Comparison of ENCODE assay signal across 8 cellular contexts in the genomic region with DNA sequence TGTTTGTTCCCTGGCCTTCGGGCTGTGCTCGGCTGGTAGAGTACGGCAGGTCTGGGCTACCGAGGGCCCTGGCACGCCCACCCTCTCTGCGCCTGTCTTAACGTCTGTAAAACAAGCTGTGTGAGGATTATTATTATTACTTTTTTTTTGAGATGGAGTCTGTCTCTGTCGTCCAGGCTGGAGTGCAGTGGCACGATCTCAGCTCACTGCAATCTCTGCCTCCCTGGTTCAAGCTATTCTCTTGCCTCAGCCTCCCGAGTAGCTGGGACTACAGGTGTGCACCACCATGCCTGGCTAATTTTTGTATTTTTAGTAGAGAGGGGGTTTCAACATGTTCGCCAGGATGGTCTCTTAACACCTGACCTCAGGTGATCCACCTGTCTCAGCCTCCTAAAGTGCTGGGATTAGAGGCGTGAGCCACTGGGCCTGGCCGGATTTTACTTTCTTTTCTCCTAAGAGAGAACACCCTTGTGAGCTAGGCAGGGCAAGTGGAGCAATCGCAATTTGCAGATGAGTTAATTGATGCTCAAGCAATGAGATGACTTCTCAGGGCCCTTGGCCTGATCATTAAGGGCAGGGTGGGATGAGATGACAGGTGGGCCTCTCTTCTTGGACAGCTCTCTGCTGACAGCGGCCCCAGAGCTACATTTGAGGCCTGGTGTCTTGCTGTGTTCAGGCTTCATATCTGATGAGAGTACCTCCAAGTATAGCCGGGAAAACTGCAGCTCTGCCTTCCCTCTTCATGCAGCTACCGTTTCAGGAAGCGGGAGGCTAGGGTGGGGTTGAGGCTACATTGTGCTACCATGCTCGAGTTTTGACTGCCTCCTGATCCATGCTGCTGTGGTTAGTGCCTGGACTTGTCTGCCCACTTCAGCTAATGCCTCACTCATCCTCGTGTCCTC. TPM values are rescaled to one million over a fixed set of nuclear protein-coding genes. Genes with fewer than 3 reads are reported as not detected.
A peak's percentile ranks its signal among the peaks of the same experiment; 100 is the strongest.
DNase-seq lines count a peak whose midpoint lies in the region; ATAC-seq and TF ChIP-seq lines count a peak whose summit lies in the region.

No MANE protein-coding gene starts in this region.

- TF ChIP-seq CTCF in foreskin fibroblast (IDR thresholded peaks at IDR 0.05; ENCODE audit: low read depth, low read length) (no peak), progenitor cell of endocrine pancreas (IDR thresholded peaks at IDR 0.05; ENCODE audit: unreplicated experiment) (no peak)

- DNase-seq in foreskin fibroblast (no peak), progenitor cell of endocrine pancreas (ENCODE audit: low spot score, unreplicated experiment) (no peak), NCI-H69 (lab: John Stamatoyannopoulos, UW) (no peak), cerebellar nuclear complex (lab: John Stamatoyannopoulos, UW) (no peak), NCI-H2196 treated with DMSO at 0.1 percent for 48 hours (lab: John Stamatoyannopoulos, UW; ENCODE audit: unreplicated experiment) (no peak)

- peak overlapping the region; percentile 76 to 91 for H3K4me3 ChIP-seq in foreskin fibroblast (ENCODE audit: low read depth in 1 of 2, low read length in 2 of 2)

- peak overlapping the region; percentile 93 for H3K27ac Mint-ChIP-seq in progenitor cell of endocrine pancreas

- no peaks in the 10 kb centered on the region for H3K27me3 Mint-ChIP-seq in progenitor cell of endocrine pancreas

- H3K4me3 Mint-ChIP-seq in progenitor cell of endocrine pancreas (ENCODE audit: low read depth), result peak overlapping the region; percentile 84

- H3K4me1 Mint-ChIP-seq in progenitor cell of endocrine pancreas (ENCODE audit: low read depth), result peaks cover 2% of the 10 kb centered on the region

- H3K36me3 Mint-ChIP-seq in progenitor cell of endocrine pancreas (ENCODE audit: insufficient read depth), result peaks cover 4% of the 10 kb centered on the region

- no peaks in the 10 kb centered on the region for H3K9me3 Mint-ChIP-seq in progenitor cell of endocrine pancreas (ENCODE audit: low read depth)

- peak; percentile 40 for ATAC-seq in GM18511 (IDR thresholded peaks at IDR 0.05; ENCODE audit: unreplicated experiment)
- peak; percentile 16 for ATAC-seq in HG02571 (IDR thresholded peaks at IDR 0.05; ENCODE audit: unreplicated experiment)
- ATAC-seq in SK-N-SH treated with all-trans-retinoic acid at 6 μM for 48 hours, result peak; percentile 48

TF ChIP-seq in SK-N-SH treated with all-trans-retinoic acid at 6 μM for 48 hours, 23 proteins besides CTCF, POLR2A, EP300 and RAD21:
- TF ChIP-seq ZFP3 (CRISPR knock-in tag; IDR thresholded peaks at IDR 0.05) (no peak), ZC3H10 (CRISPR knock-in tag; IDR thresholded peaks at IDR 0.05) (no peak), CSDC2 (CRISPR knock-in tag; IDR thresholded peaks at IDR 0.05) (no peak), SNAI2 (CRISPR knock-in tag; IDR thresholded peaks at IDR 0.05) (no peak), ZNF565 (CRISPR knock-in tag; conservative IDR thresholded peaks at IDR 0.05; ENCODE audit: low read depth) (no peak), ESRRG (CRISPR knock-in tag; IDR thresholded peaks at IDR 0.05) (no peak), ZNF70 (CRISPR knock-in tag; IDR thresholded peaks at IDR 0.05) (no peak), TOX (CRISPR knock-in tag; IDR thresholded peaks at IDR 0.05; ENCODE audit: borderline replicate concordance) (no peak), OSR1 (CRISPR knock-in tag; IDR thresholded peaks at IDR 0.05) (no peak), ZNF8 (CRISPR knock-in tag; IDR thresholded peaks at IDR 0.05) (no peak), PPARA (CRISPR knock-in tag; IDR thresholded peaks at IDR 0.05; ENCODE audit: borderline replicate concordance) (no peak)
- TF ChIP-seq, protein P1, sequence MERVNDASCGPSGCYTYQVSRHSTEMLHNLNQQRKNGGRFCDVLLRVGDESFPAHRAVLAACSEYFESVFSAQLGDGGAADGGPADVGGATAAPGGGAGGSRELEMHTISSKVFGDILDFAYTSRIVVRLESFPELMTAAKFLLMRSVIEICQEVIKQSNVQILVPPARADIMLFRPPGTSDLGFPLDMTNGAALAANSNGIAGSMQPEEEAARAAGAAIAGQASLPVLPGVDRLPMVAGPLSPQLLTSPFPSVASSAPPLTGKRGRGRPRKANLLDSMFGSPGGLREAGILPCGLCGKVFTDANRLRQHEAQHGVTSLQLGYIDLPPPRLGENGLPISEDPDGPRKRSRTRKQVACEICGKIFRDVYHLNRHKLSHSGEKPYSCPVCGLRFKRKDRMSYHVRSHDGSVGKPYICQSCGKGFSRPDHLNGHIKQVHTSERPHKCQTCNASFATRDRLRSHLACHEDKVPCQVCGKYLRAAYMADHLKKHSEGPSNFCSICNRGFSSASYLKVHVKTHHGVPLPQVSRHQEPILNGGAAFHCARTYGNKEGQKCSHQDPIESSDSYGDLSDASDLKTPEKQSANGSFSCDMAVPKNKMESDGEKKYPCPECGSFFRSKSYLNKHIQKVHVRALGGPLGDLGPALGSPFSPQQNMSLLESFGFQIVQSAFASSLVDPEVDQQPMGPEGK (CRISPR knock-in tag; IDR thresholded peaks at IDR 0.05; ENCODE audit: borderline replicate concordance), result no peak
- TF ChIP-seq, protein P2, sequence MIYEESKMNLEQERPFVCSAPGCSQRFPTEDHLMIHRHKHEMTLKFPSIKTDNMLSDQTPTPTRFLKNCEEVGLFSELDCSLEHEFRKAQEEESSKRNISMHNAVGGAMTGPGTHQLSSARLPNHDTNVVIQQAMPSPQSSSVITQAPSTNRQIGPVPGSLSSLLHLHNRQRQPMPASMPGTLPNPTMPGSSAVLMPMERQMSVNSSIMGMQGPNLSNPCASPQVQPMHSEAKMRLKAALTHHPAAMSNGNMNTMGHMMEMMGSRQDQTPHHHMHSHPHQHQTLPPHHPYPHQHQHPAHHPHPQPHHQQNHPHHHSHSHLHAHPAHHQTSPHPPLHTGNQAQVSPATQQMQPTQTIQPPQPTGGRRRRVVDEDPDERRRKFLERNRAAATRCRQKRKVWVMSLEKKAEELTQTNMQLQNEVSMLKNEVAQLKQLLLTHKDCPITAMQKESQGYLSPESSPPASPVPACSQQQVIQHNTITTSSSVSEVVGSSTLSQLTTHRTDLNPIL (CRISPR knock-in tag; IDR thresholded peaks at IDR 0.05; ENCODE audit: low read depth), result no peak
- TF ChIP-seq, protein P3, sequence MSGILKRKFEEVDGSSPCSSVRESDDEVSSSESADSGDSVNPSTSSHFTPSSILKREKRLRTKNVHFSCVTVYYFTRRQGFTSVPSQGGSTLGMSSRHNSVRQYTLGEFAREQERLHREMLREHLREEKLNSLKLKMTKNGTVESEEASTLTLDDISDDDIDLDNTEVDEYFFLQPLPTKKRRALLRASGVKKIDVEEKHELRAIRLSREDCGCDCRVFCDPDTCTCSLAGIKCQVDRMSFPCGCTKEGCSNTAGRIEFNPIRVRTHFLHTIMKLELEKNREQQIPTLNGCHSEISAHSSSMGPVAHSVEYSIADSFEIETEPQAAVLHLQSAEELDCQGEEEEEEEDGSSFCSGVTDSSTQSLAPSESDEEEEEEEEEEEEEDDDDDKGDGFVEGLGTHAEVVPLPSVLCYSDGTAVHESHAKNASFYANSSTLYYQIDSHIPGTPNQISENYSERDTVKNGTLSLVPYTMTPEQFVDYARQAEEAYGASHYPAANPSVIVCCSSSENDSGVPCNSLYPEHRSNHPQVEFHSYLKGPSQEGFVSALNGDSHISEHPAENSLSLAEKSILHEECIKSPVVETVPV (CRISPR knock-in tag; IDR thresholded peaks at IDR 0.05), result no peak
- TF ChIP-seq, protein P4, sequence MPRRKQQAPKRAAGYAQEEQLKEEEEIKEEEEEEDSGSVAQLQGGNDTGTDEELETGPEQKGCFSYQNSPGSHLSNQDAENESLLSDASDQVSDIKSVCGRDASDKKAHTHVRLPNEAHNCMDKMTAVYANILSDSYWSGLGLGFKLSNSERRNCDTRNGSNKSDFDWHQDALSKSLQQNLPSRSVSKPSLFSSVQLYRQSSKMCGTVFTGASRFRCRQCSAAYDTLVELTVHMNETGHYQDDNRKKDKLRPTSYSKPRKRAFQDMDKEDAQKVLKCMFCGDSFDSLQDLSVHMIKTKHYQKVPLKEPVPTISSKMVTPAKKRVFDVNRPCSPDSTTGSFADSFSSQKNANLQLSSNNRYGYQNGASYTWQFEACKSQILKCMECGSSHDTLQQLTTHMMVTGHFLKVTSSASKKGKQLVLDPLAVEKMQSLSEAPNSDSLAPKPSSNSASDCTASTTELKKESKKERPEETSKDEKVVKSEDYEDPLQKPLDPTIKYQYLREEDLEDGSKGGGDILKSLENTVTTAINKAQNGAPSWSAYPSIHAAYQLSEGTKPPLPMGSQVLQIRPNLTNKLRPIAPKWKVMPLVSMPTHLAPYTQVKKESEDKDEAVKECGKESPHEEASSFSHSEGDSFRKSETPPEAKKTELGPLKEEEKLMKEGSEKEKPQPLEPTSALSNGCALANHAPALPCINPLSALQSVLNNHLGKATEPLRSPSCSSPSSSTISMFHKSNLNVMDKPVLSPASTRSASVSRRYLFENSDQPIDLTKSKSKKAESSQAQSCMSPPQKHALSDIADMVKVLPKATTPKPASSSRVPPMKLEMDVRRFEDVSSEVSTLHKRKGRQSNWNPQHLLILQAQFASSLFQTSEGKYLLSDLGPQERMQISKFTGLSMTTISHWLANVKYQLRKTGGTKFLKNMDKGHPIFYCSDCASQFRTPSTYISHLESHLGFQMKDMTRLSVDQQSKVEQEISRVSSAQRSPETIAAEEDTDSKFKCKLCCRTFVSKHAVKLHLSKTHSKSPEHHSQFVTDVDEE (CRISPR knock-in tag; IDR thresholded peaks at IDR 0.05), result no peak

RNA-seq across cellular contexts. Expression of a gene that starts 0.9 kb away (rescaled TPM):
- 5.1 and 5.3 TPM in 2 replicates for total RNA-seq in progenitor cell of endocrine pancreas

RNA-seq across cellular contexts. Expression of a gene that starts 13.0 kb away (rescaled TPM):
- 748 and 769 TPM in 2 replicates for total RNA-seq in progenitor cell of endocrine pancreas
